15 cellular contexts compared by ENCODE assay signal in the genomic region with DNA sequence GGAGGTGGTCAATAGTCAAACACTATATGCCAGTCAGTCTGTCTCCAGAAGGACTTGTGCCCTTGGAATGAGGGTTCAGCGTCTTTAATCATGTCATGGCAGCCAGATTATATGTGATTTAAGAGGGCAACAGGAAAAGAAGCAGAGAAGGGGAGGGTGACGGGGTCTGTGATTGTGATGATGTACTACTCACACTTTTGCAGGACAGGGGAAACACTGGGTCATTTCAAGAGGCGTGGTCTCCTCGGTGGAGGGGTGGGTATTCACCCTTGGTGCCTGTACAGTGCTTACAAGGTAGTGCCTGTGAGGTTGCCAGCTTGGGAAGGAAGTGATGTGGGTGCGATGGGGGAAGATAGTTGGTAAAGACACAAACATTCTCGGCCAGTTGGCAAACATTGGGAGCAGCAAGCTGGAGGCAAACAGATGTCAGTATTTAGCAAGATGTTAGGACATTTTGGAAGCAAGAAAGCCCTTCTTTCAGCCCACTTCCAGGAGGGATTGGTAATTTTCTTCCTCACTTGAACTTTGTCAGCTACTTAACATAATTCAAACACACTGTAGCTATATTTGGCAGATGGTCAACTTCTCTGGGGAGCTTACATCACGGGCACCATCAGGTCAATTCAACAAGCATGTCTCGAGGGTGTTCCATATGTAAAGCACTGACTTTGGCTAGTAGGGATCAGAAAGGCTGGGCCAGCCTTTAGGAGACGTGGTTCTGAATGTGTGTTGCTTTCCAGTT. TPM values are rescaled to one million over a fixed set of nuclear protein-coding genes. Genes with fewer than 3 reads are reported as not detected.
DNase-seq lines count a peak whose midpoint lies in the region; TF ChIP-seq lines count a peak whose summit lies in the region.
"Had no signal": no experiment of that assay in that cellular context is flagged by ENCODE, and none has a peak within 500 bp of the region (broad histone marks: within the 10 kb centered on the region; RNA-seq: fewer than 3 reads in every experiment).

No MANE protein-coding gene starts in this region.

- no peak overlapping the region for H3K27ac ChIP-seq in RWPE1
- H3K27ac ChIP-seq: gastrocnemius medialis had no signal

- CTCF ChIA-PET in RWPE1 (lab: Yijun Ruan, JAX), result interaction anchor here (0.6 to 1.4 kb wide), 3 partner anchors 16 to 49 kb away, joined by 3 to 4 read pairs (median 3); no protein-coding TSS in a partner anchor

- POLR2A ChIA-PET in RWPE1 (lab: Yijun Ruan, JAX; ENCODE audit: low non-redundant PET), result no interaction called here

- DNase-seq in AG10803 (ENCODE audit: low read depth), result peak; percentile 72
- DNase-seq in M059J (ENCODE audit: low read depth), result peak; percentile 37
- DNase-seq in astrocyte of the cerebellum (ENCODE audit: low read depth), result peak; percentile 54
- DNase-seq in lung microvascular endothelial cell (ENCODE audit: low read depth in 2 of 2), result peak; percentile 28 to 42
- DNase-seq in GM19238 (ENCODE audit: insufficient read length, low spot score), result no peak
- no peak for DNase-seq in RWPE1 (ENCODE audit: low spot score)
- no peak for DNase-seq in inferior parietal cortex (ENCODE audit: extremely low spot score)
- no peak for DNase-seq in stimulated activated CD4-positive, alpha-beta T cell treated with anti-CD3 and anti-CD28 coated beads, Interleukin-12 subunit alpha, Interleukin-12 subunit beta, amount 100 ng/mL, for 4 hours
- DNase-seq: activated CD4-positive, alpha-beta memory T cell treated with anti-CD3 and anti-CD28 coated beads, Interleukin-2, amount 10 ng/mL, durations not matched to agents 7 days and 5 days; gastrocnemius medialis; GDM1; NCI-H187 treated with DMSO at 0.1 percent for 48 hours; nephron progenitor cell; PC-3; spleen had no signal

- in situ Hi-C loops in astrocyte of the cerebellum (cut with HindIII; ENCODE audit: low sequenced_read_pairs), result no loop called here

- H3K4me3 ChIP-seq in AG10803 (ENCODE audit: low read length) (no peak overlapping the region), astrocyte of the cerebellum (ENCODE audit: low read depth, low read length) (no peak overlapping the region)
- H3K4me3 ChIP-seq: gastrocnemius medialis, spleen had no signal

- TF ChIP-seq CTCF in AG10803 (conservative IDR thresholded peaks at IDR 0.05; ENCODE audit: low read length) (no peak), astrocyte of the cerebellum (IDR thresholded peaks at IDR 0.05; ENCODE audit: low read depth, low read length, missing control alignments) (no peak), RWPE1 (conservative IDR thresholded peaks at IDR 0.05; ENCODE audit: low read depth) (no peak)

RNA-seq across cellular contexts. Expression of a gene that starts 30.2 kb away (rescaled TPM):
- 6.2 and 14.1 TPM in 2 replicates for total RNA-seq in M059J (2014; rRNA removed; shearing (Covaris generic))
- 79.1 and 147 TPM in 2 replicates for total RNA-seq in lung microvascular endothelial cell

Comparison
In these comparisons a context has a peak if more than half of its experiments do, and no peak if none do; other contexts are left out.
1. DNase-seq: peak in AG10803 (single experiment), M059J (single experiment), astrocyte of the cerebellum (single experiment) and lung microvascular endothelial cell (2 of 2); none in GM19238 (single experiment), RWPE1 (single experiment), inferior parietal cortex (single experiment) and stimulated activated CD4-positive, alpha-beta T cell treated with anti-CD3 and anti-CD28 coated beads, Interleukin-12 subunit alpha, Interleukin-12 subunit beta, amount 100 ng/mL, for 4 hours (single experiment).